In genomic region chr20:63633732-63634131, GRCh38 we compare ENCODE assay signal across 21 cellular contexts. TPM values are rescaled to one million over a fixed set of nuclear protein-coding genes. Genes with fewer than 3 reads are reported as not detected.
DNase-seq lines count a peak whose midpoint lies in the region; ATAC-seq and TF ChIP-seq lines count a peak whose summit lies in the region.
"Had no signal": no experiment of that assay in that cellular context is flagged by ENCODE, and none has a peak within 500 bp of the region (broad histone marks: within the 10 kb centered on the region; RNA-seq: fewer than 3 reads in every experiment).

No MANE protein-coding gene starts in this region.

- H3K27me3 ChIP-seq in thyroid gland (no peaks in the 10 kb centered on the region), heart right ventricle (no peaks in the 10 kb centered on the region)
- H3K27me3 ChIP-seq: esophagus squamous epithelium, gastrocnemius medialis, transverse colon had no signal

- no peaks in the 10 kb centered on the region for H3K27me3 Mint-ChIP-seq in natural killer cell (ENCODE audit: low read depth in 2 of 2)
- no peaks in the 10 kb centered on the region for H3K27me3 Mint-ChIP-seq in natural killer cell treated with Interleukin-12 subunit alpha and Interleukin-12 subunit beta and Interleukin-15 and Interleukin-18, amount 100 ng/mL, for 72 hours
- no peaks in the 10 kb centered on the region for H3K27me3 Mint-ChIP-seq in T-helper 17 cell
- H3K27me3 Mint-ChIP-seq in effector memory CD8-positive, alpha-beta T cell: no peaks in the 10 kb centered on the region

- DNase-seq in natural killer cell: no peak
- DNase-seq in natural killer cell treated with Interleukin-12 subunit alpha and Interleukin-12 subunit beta and Interleukin-15 and Interleukin-18, amount 100 ng/mL, for 72 hours (ENCODE audit: low spot score): no peak
- no peak for DNase-seq in T-helper 17 cell
- DNase-seq in effector memory CD8-positive, alpha-beta T cell: no peak
- peak; percentile 59 to 62 for DNase-seq in thyroid gland
- DNase-seq in occipital lobe (lab: John Stamatoyannopoulos, UW): no peak
- no peak for DNase-seq in heart right ventricle
- DNase-seq: activated CD4-positive, CD25-positive, alpha-beta regulatory T cell treated with anti-CD3 and anti-CD28 coated beads, Interleukin-2, amount 50 U/mL, for 72 hours; EL; esophagus squamous epithelium; gastrocnemius medialis; Kasumi-1; kidney; NCI-H187 treated with DMSO at 0.1 percent for 48 hours; NCI-H748 treated with DMSO at 0.1 percent for 48 hours; stimulated activated CD4-positive, alpha-beta T cell treated with anti-CD3 and anti-CD28 coated beads, Interleukin-4, amount 100 ng/mL, for 1 hour; stimulated activated naive CD8-positive, alpha-beta T cell treated with anti-CD3 and anti-CD28 coated beads, Interleukin-15, Interleukin-2, amounts not matched to agents 100 U/mL and 50 U/mL, for 24 hours; transverse colon had no signal

- H3K27ac ChIP-seq in thyroid gland: peak overlapping the region; percentile 91 to 99 (median 98)
- H3K27ac ChIP-seq in heart right ventricle: peak overlapping the region in 1 of 10 donors; percentile 65
- H3K27ac ChIP-seq: esophagus squamous epithelium, gastrocnemius medialis had no signal

- WGBS in thyroid gland, 2 donors: 67 to 69% methylated on average over 9 of the region's 9 CpGs
- WGBS in heart right ventricle, 2 donors: 86 to 89% methylated on average over 9 of the region's 9 CpGs

- H3K36me3 Mint-ChIP-seq in natural killer cell (no peaks in the 10 kb centered on the region), T-helper 17 cell (ENCODE audit: low read depth) (no peaks in the 10 kb centered on the region)
- no peaks in the 10 kb centered on the region for H3K36me3 Mint-ChIP-seq in natural killer cell treated with Interleukin-12 subunit alpha and Interleukin-12 subunit beta and Interleukin-15 and Interleukin-18, amount 100 ng/mL, for 72 hours
- H3K36me3 Mint-ChIP-seq in effector memory CD8-positive, alpha-beta T cell (ENCODE audit: insufficient read depth): peaks cover 32% of the 10 kb centered on the region

- H3K27ac Mint-ChIP-seq in natural killer cell (peak overlapping the region; percentile 68 to 94), T-helper 17 cell (peak overlapping the region; percentile 99)
- H3K27ac Mint-ChIP-seq in natural killer cell treated with Interleukin-12 subunit alpha and Interleukin-12 subunit beta and Interleukin-15 and Interleukin-18, amount 100 ng/mL, for 72 hours: no peak overlapping the region
- H3K27ac Mint-ChIP-seq in effector memory CD8-positive, alpha-beta T cell: peak overlapping the region; percentile 71 to 78
- H3K27ac Mint-ChIP-seq: activated naive CD4-positive, alpha-beta T cell treated with anti-CD3 and anti-CD28 coated beads, Interleukin-2, amount 50 U/mL, for 72 hours had no signal

- H3K4me3 Mint-ChIP-seq in natural killer cell (peak overlapping the region; percentile 60), T-helper 17 cell (peak overlapping the region; percentile 21)
- no peak overlapping the region for H3K4me3 Mint-ChIP-seq in natural killer cell treated with Interleukin-12 subunit alpha and Interleukin-12 subunit beta and Interleukin-15 and Interleukin-18, amount 100 ng/mL, for 72 hours
- peak overlapping the region; percentile 67 to 76 for H3K4me3 Mint-ChIP-seq in effector memory CD8-positive, alpha-beta T cell

- H3K9me3 Mint-ChIP-seq in natural killer cell: no peaks in the 10 kb centered on the region
- no peaks in the 10 kb centered on the region for H3K9me3 Mint-ChIP-seq in natural killer cell treated with Interleukin-12 subunit alpha and Interleukin-12 subunit beta and Interleukin-15 and Interleukin-18, amount 100 ng/mL, for 72 hours
- H3K9me3 Mint-ChIP-seq in effector memory CD8-positive, alpha-beta T cell: peaks cover 0 to 2% of the 10 kb centered on the region in 2 donors
- H3K9me3 Mint-ChIP-seq: activated naive CD4-positive, alpha-beta T cell treated with anti-CD3 and anti-CD28 coated beads, Interleukin-2, amount 50 U/mL, for 72 hours had no signal

- H3K36me3 ChIP-seq in thyroid gland (no peaks in the 10 kb centered on the region), heart right ventricle (no peaks in the 10 kb centered on the region)
- H3K36me3 ChIP-seq: esophagus squamous epithelium, gastrocnemius medialis, transverse colon had no signal

- no peak for TF ChIP-seq CTCF in natural killer cell (IDR thresholded peaks at IDR 0.05)
- TF ChIP-seq CTCF in thyroid gland (IDR thresholded peaks at IDR 0.05): no peak
- TF ChIP-seq CTCF in heart right ventricle (IDR thresholded peaks at IDR 0.05): no peak

- ATAC-seq in natural killer cell (no peak), T-helper 17 cell (no peak), heart right ventricle (no peak), GM21619 (IDR thresholded peaks at IDR 0.05; ENCODE audit: unreplicated experiment) (no peak)
- no peak for ATAC-seq in natural killer cell treated with Interleukin-12 subunit alpha and Interleukin-12 subunit beta and Interleukin-15 and Interleukin-18, amount 100 ng/mL, for 72 hours
- no peak for ATAC-seq in effector memory CD8-positive, alpha-beta T cell (replicated peaks)
- ATAC-seq: activated naive CD4-positive, alpha-beta T cell treated with anti-CD3 and anti-CD28 coated beads, Interleukin-2, amount 50 U/mL, for 72 hours; gastrocnemius medialis; stimulated activated naive CD8-positive, alpha-beta T cell treated with anti-CD3 and anti-CD28 coated beads, Interleukin-15, Interleukin-2, amounts not matched to agents 100 U/mL and 50 U/mL, for 24 hours had no signal

- H3K4me1 ChIP-seq in thyroid gland (peaks cover 58 to 71% of the 10 kb centered on the region in 2 donors), heart right ventricle (peaks cover 0 to 63% (median 11%) of the 10 kb centered on the region in 9 donors)

- H3K9me3 ChIP-seq in T-helper 17 cell (ENCODE audit: control insufficient read depth, low read length, poor library complexity, severe bottlenecking): no peaks in the 10 kb centered on the region
- no peaks in the 10 kb centered on the region for H3K9me3 ChIP-seq in thyroid gland
- no peaks in the 10 kb centered on the region for H3K9me3 ChIP-seq in heart right ventricle
- H3K9me3 ChIP-seq: esophagus squamous epithelium, gastrocnemius medialis, transverse colon had no signal

- TF ChIP-seq POLR2A in thyroid gland (IDR thresholded peaks at IDR 0.05): no peak

- peaks cover 34% of the 10 kb centered on the region in 2 donors for H3K4me1 Mint-ChIP-seq in natural killer cell
- H3K4me1 Mint-ChIP-seq in natural killer cell treated with Interleukin-12 subunit alpha and Interleukin-12 subunit beta and Interleukin-15 and Interleukin-18, amount 100 ng/mL, for 72 hours (ENCODE audit: low read depth in 2 of 2): peaks cover 19 to 23% of the 10 kb centered on the region in 2 donors
- H3K4me1 Mint-ChIP-seq in T-helper 17 cell: peaks cover 23% of the 10 kb centered on the region
- peaks cover 36 to 37% of the 10 kb centered on the region in 2 donors for H3K4me1 Mint-ChIP-seq in effector memory CD8-positive, alpha-beta T cell (ENCODE audit: low read depth in 2 of 2)

- H3K4me3 ChIP-seq in thyroid gland (replicated peaks in 1 of 3) (no peak overlapping the region), heart right ventricle (no peak overlapping the region)
- H3K4me3 ChIP-seq: esophagus squamous epithelium, gastrocnemius medialis, lung, transverse colon had no signal

- intact Hi-C loops in natural killer cell (cut with micrococcal nuclease) (loop anchor here (2.0 to 10.0 kb wide), 2 partner anchors 67 to 101 kb away; partner anchors contain the start of genes LIME1 and SLC2A4RG), thyroid gland (cut with DNase I) (no loop called here), heart right ventricle (cut with DNase I) (loop anchor here in 1 of 10 donors (10.0 kb wide), 1 partner anchor 421 kb away; no protein-coding TSS in a partner anchor)

RNA-seq across cellular contexts. Expression of gene GMEB2, which starts 6.8 kb away (rescaled TPM):
- total RNA-seq in natural killer cell (10 to 100 TPM; 11.7 to 15.1 (median 14.6) TPM), T-helper 17 cell (10 to 100 TPM; 17.3 to 21.0 TPM), thyroid gland (10 to 100 TPM; 23.1 to 34.9 (median 29.9) TPM), occipital lobe (6.9 TPM), heart right ventricle (1 to 10 TPM; 4.9 to 7.5 (median 5.8) TPM)
- 10 to 100 TPM; 14.7 to 15.5 TPM for total RNA-seq in natural killer cell treated with Interleukin-12 subunit alpha and Interleukin-12 subunit beta and Interleukin-15 and Interleukin-18, amount 100 ng/mL, for 72 hours
- polyA plus RNA-seq in heart right ventricle: 1 to 10 TPM; 6.0 to 8.2 TPM

RNA-seq across cellular contexts. Expression of gene STMN3, which starts 19.5 kb away (rescaled TPM):
- total RNA-seq in natural killer cell: 10 to 100 TPM in 1 of 3 donors, 1 to 10 TPM in 2; 6.7 to 12.9 (median 8.3) TPM
- total RNA-seq in natural killer cell treated with Interleukin-12 subunit alpha and Interleukin-12 subunit beta and Interleukin-15 and Interleukin-18, amount 100 ng/mL, for 72 hours: 1 to 10 TPM in 1 of 2 donors, under 1 TPM in 1; 0.88 to 3.2 TPM
- total RNA-seq in T-helper 17 cell: 10 to 100 TPM; 51.0 to 67.4 TPM
- 10 to 100 TPM; 53.7 to 84.0 (median 66.1) TPM for total RNA-seq in thyroid gland
- total RNA-seq in occipital lobe: 101 TPM
- 1 to 10 TPM; 1.7 to 9.9 (median 3.9) TPM for total RNA-seq in heart right ventricle
- 1 to 10 TPM; 9.7 TPM for polyA plus RNA-seq in heart right ventricle

RNA-seq across cellular contexts. Expression of gene RTEL1, which starts 24.4 kb away (rescaled TPM):
- total RNA-seq in natural killer cell: 10 to 100 TPM; 36.3 to 52.0 (median 40.4) TPM
- total RNA-seq in natural killer cell treated with Interleukin-12 subunit alpha and Interleukin-12 subunit beta and Interleukin-15 and Interleukin-18, amount 100 ng/mL, for 72 hours: 10 to 100 TPM; 32.3 to 76.9 TPM
- total RNA-seq in T-helper 17 cell: 10 to 100 TPM; 30.7 to 35.0 TPM
- 10 to 100 TPM; 14.1 to 87.4 (median 54.2) TPM for total RNA-seq in thyroid gland
- total RNA-seq in occipital lobe: 10.0 TPM
- 10 to 100 TPM in 5 of 10 donors, 1 to 10 TPM in 5; 6.1 to 14.5 (median 10.3) TPM for total RNA-seq in heart right ventricle
- polyA plus RNA-seq in heart right ventricle: 10 to 100 TPM in 1 of 2 donors, 1 to 10 TPM in 1; 5.3 to 18.8 TPM

RNA-seq across cellular contexts. Expression of gene HELZ2, which starts 59.7 kb away (rescaled TPM):
- total RNA-seq in natural killer cell: 10 to 100 TPM; 85.2 to 90.7 (median 89.4) TPM
- total RNA-seq in natural killer cell treated with Interleukin-12 subunit alpha and Interleukin-12 subunit beta and Interleukin-15 and Interleukin-18, amount 100 ng/mL, for 72 hours: 10 to 100 TPM; 19.6 to 27.6 TPM
- 10 to 100 TPM; 48.0 to 54.8 TPM for total RNA-seq in T-helper 17 cell
- 10 to 100 TPM; 24.3 to 45.5 (median 36.0) TPM for total RNA-seq in thyroid gland
- total RNA-seq in occipital lobe: 7.2 TPM
- 10 to 100 TPM; 10.8 to 34.3 (median 12.7) TPM for total RNA-seq in heart right ventricle
- 10 to 100 TPM in 1 of 2 donors, 1 to 10 TPM in 1; 4.8 to 12.2 TPM for polyA plus RNA-seq in heart right ventricle

Comparison
In these comparisons a context has a peak if more than half of its experiments do, and no peak if none do; other contexts are left out.
1. H3K27ac Mint-ChIP-seq: peak in natural killer cell (2 of 2), T-helper 17 cell (single experiment) and effector memory CD8-positive, alpha-beta T cell (2 of 2); none in natural killer cell treated with Interleukin-12 subunit alpha and Interleukin-12 subunit beta and Interleukin-15 and Interleukin-18, amount 100 ng/mL, for 72 hours (0 of 2).
2. DNase-seq: peak in thyroid gland (2 of 2); none in natural killer cell (single experiment), natural killer cell treated with Interleukin-12 subunit alpha and Interleukin-12 subunit beta and Interleukin-15 and Interleukin-18, amount 100 ng/mL, for 72 hours (single experiment), T-helper 17 cell (0 of 3), effector memory CD8-positive, alpha-beta T cell (0 of 3), occipital lobe (single experiment) and heart right ventricle (0 of 2).